In genomic region chr2:72143441-72144356, GRCh38 we compare ENCODE assay signal across 9 cellular contexts. TPM values are rescaled to one million over a fixed set of nuclear protein-coding genes. Genes with fewer than 3 reads are reported as not detected.
DNase-seq lines count a peak whose midpoint lies in the region; ATAC-seq, FAIRE-seq and TF ChIP-seq lines count a peak whose summit lies in the region.
"Had no signal": no experiment of that assay in that cellular context is flagged by ENCODE, and none has a peak within 500 bp of the region (broad histone marks: within the 10 kb centered on the region; RNA-seq: fewer than 3 reads in every experiment).

No MANE protein-coding gene starts in this region.

- H3K9me3 ChIP-seq in iPS DF 6.9 (ENCODE audit: control insufficient read depth, insufficient read depth, low read length) (no peaks in the 10 kb centered on the region), psoas muscle (no peaks in the 10 kb centered on the region)

- H3K27ac ChIP-seq in iPS DF 6.9 (ENCODE audit: low read length) (no peak overlapping the region), psoas muscle (no peak overlapping the region)

- H3K4me1 ChIP-seq in iPS DF 6.9 (ENCODE audit: control insufficient read depth, insufficient read depth, low read length) (peaks cover 8% of the 10 kb centered on the region), psoas muscle (peaks cover 46% of the 10 kb centered on the region)

- no peak for FAIRE-seq in frontal cortex (lab: Jason Lieb, UNC)

- WGBS in iPS DF 6.9 (ENCODE audit: insufficient coverage, insufficient read length), result no CpG with 5 or more reads among the region's 70 CpGs
- WGBS in psoas muscle, 3 donors, result 41 to 52% (median 47%) methylated on average over 65 to 70 of the region's 70 CpGs

- DNase-seq in ELF-1 (ENCODE audit: low read depth, low spot score) (peak; percentile 33), iPS DF 6.9 (ENCODE audit: low read depth, low spot score) (no peak), psoas muscle (peak; percentile 42 to 56), NCI-H1694 treated with DMSO at 0.1 percent for 48 hours (lab: John Stamatoyannopoulos, UW) (no peak), frontal cortex (ENCODE audit: low spot score in 2 of 2) (no peak), NK-92 (lab: John Stamatoyannopoulos, UW; ENCODE audit: unreplicated experiment) (no peak)
- peak; percentile 53 for DNase-seq in activated CD8-positive, alpha-beta memory T cell treated with anti-CD3 and anti-CD28 coated beads, Interleukin-2, amount 50 U/mL, for 48 hours
- DNase-seq: GF-D8 had no signal

- TF ChIP-seq CTCF in psoas muscle (IDR thresholded peaks at IDR 0.05), result no peak

- H3K4me3 ChIP-seq in iPS DF 6.9 (ENCODE audit: low read length) (peak overlapping the region; percentile 10; the same call in 1 of the 2 replicates), psoas muscle (peak overlapping the region; percentile 73)

- ATAC-seq in psoas muscle (peak; percentile 18 to 53 (median 24)), HG03097 (IDR thresholded peaks at IDR 0.05; ENCODE audit: low FRiP score, unreplicated experiment) (no peak)

- intact Hi-C loops in psoas muscle (cut with DNase I), result no loop called here

- peaks cover 61% of the 10 kb centered on the region for H3K27me3 ChIP-seq in iPS DF 6.9 (ENCODE audit: control insufficient read depth, insufficient read depth, low read length)
- H3K27me3 ChIP-seq in psoas muscle (ENCODE audit: insufficient read depth in 3 of 3, low read length in 2 of 3), result peaks cover 0 to 36% (median 14%) of the 10 kb centered on the region in 3 donors

- H3K36me3 ChIP-seq in iPS DF 6.9 (ENCODE audit: control insufficient read depth, insufficient read depth, low read length), result no peaks in the 10 kb centered on the region
- no peaks in the 10 kb centered on the region for H3K36me3 ChIP-seq in psoas muscle (ENCODE audit: insufficient read depth in 1 of 2, low read depth in 1 of 2)

RNA-seq across cellular contexts. Expression of gene CYP26B1, which starts 4.0 kb away (rescaled TPM):
- 1 to 10 TPM; 1.3 to 4.5 (median 2.7) TPM for total RNA-seq in psoas muscle
- 1 to 10 TPM in 1 of 3 donors, under 1 TPM in 2; 0.39 to 1.2 (median 0.87) TPM for polyA plus RNA-seq in psoas muscle
- total RNA-seq in frontal cortex, result 0.82 TPM

Comparison
In these comparisons a context has a peak if more than half of its experiments do, and no peak if none do; other contexts are left out.
1. DNase-seq: peak in ELF-1 (single experiment), activated CD8-positive, alpha-beta memory T cell treated with anti-CD3 and anti-CD28 coated beads, Interleukin-2, amount 50 U/mL, for 48 hours (single experiment) and psoas muscle (2 of 2); none in iPS DF 6.9 (single experiment), NCI-H1694 treated with DMSO at 0.1 percent for 48 hours (single experiment), frontal cortex (0 of 2) and NK-92 (single experiment).